Comparison of ENCODE assay signal across 14 cellular contexts in genomic region chr4:83569429-83569828, GRCh38.
"Had no signal": no experiment of that assay in that cellular context is flagged by ENCODE, and none has a peak within 500 bp of the region (broad histone marks: within the 10 kb centered on the region; RNA-seq: fewer than 3 reads in every experiment).

No MANE protein-coding gene starts in this region.

- H3K4me3 Mint-ChIP-seq: activated naive CD4-positive, alpha-beta T cell treated with anti-CD3 and anti-CD28 coated beads, Interleukin-2, amount 50 U/mL, for 24 hours; activated T-cell treated with anti-CD3 and anti-CD28 coated beads, Interleukin-2, amount 50 U/mL, for 24 hours; mesothelial cell of epicardium; nephron progenitor cell; stimulated activated naive CD8-positive, alpha-beta T cell treated with anti-CD3 and anti-CD28 coated beads, Interleukin-15, Interleukin-2, amounts not matched to agents 100 ng/mL and 50 ng/mL, for 24 hours had no signal

- H3K9me3 ChIP-seq: adrenal gland, esophagus squamous epithelium, lower lobe of right lung, suprapubic skin had no signal

- DNase-seq: activated CD4-positive, alpha-beta T cell treated with anti-CD3 and anti-CD28 coated beads for 1 hour; activated CD4-positive, alpha-beta T cell treated with anti-CD3 and anti-CD28 coated beads, Interleukin-2, amount 50 U/mL, for 48 hours; activated effector memory CD4-positive, alpha-beta T cell treated with Interleukin-2 at 50 U/mL for 16 hours; activated T-cell treated with anti-CD3 and anti-CD28 coated beads, Interleukin-2, amount 50 U/mL, for 24 hours; esophagus squamous epithelium; lower lobe of right lung; nephron progenitor cell had no signal

- H3K27ac Mint-ChIP-seq: activated naive CD4-positive, alpha-beta T cell treated with anti-CD3 and anti-CD28 coated beads, Interleukin-2, amount 50 U/mL, for 24 hours; activated T-cell treated with anti-CD3 and anti-CD28 coated beads, Interleukin-2, amount 50 U/mL, for 24 hours; mesothelial cell of epicardium; progenitor cell of endocrine pancreas; stimulated activated naive CD8-positive, alpha-beta T cell treated with anti-CD3 and anti-CD28 coated beads, Interleukin-15, Interleukin-2, amounts not matched to agents 100 ng/mL and 50 ng/mL, for 24 hours had no signal

- H3K4me1 ChIP-seq: adrenal gland, esophagus squamous epithelium, lower lobe of right lung, suprapubic skin had no signal

- H3K4me3 ChIP-seq: adrenal gland, esophagus squamous epithelium, lower lobe of right lung, suprapubic skin had no signal

- H3K27ac ChIP-seq: adrenal gland, lower lobe of right lung, suprapubic skin, VCaP had no signal

- H3K9me3 Mint-ChIP-seq: activated naive CD4-positive, alpha-beta T cell treated with anti-CD3 and anti-CD28 coated beads, Interleukin-2, amount 50 U/mL, for 24 hours; activated T-cell treated with anti-CD3 and anti-CD28 coated beads, Interleukin-2, amount 50 U/mL, for 24 hours; mesothelial cell of epicardium; nephron progenitor cell; stimulated activated naive CD8-positive, alpha-beta T cell treated with anti-CD3 and anti-CD28 coated beads, Interleukin-15, Interleukin-2, amounts not matched to agents 100 ng/mL and 50 ng/mL, for 24 hours had no signal

- H3K27me3 Mint-ChIP-seq: activated naive CD4-positive, alpha-beta T cell treated with anti-CD3 and anti-CD28 coated beads, Interleukin-2, amount 50 U/mL, for 24 hours; activated T-cell treated with anti-CD3 and anti-CD28 coated beads, Interleukin-2, amount 50 U/mL, for 24 hours; progenitor cell of endocrine pancreas; stimulated activated naive CD8-positive, alpha-beta T cell treated with anti-CD3 and anti-CD28 coated beads, Interleukin-15, Interleukin-2, amounts not matched to agents 100 ng/mL and 50 ng/mL, for 24 hours had no signal

- H3K36me3 Mint-ChIP-seq: mesothelial cell of epicardium had no signal

- H3K27me3 ChIP-seq: adrenal gland, esophagus squamous epithelium, suprapubic skin had no signal

- H3K36me3 ChIP-seq: adrenal gland, esophagus squamous epithelium, lower lobe of right lung, suprapubic skin had no signal
